Comparison of ENCODE assay signal across 1 cellular context in the genomic region with DNA sequence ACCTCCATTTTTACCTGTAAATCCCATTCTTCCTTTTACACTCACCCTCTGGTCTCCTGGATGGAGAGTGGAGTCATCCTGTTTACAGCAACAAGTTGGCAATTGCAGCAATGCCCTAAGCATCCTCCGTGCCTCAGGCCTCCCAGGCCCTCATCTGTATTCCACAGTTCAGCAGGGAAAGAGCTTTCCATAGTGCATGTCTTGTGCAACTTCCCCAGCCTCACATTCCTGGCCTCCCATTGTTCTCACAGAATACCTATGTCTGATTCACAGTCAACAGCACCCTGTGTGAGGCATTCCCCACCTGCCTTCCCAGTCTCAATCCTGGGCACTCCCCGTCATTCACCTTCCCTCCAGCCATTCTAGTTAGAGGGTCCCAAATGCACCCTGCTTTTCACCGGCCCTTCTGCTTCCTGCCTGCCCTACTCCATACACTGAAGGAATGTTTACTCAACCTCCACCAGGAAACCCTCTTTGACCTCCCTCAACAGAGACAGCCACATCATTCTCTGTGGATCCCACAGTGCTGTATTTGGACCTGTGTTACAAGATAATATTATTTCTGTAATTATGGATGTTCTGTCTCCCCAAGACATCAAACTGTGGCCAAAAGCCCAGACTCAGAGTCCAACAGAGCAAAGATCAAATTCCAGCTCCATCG.
TF ChIP-seq lines count a peak whose summit lies in the region.

No MANE protein-coding gene starts in this region.

TF ChIP-seq in SK-N-SH, 30 proteins besides CTCF, POLR2A, EP300 and RAD21 (continued from another document):
- TF ChIP-seq, protein P1, sequence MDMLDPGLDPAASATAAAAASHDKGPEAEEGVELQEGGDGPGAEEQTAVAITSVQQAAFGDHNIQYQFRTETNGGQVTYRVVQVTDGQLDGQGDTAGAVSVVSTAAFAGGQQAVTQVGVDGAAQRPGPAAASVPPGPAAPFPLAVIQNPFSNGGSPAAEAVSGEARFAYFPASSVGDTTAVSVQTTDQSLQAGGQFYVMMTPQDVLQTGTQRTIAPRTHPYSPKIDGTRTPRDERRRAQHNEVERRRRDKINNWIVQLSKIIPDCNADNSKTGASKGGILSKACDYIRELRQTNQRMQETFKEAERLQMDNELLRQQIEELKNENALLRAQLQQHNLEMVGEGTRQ (IDR thresholded peaks at IDR 0.05; ENCODE audit: borderline replicate concordance, low read depth, low read length): no peak
- TF ChIP-seq MXI1 (IDR thresholded peaks at IDR 0.05; ENCODE audit: low read depth, low read length): no peak
- no peak for TF ChIP-seq GATA2 (CRISPR knock-in tag; IDR thresholded peaks at IDR 0.05)
- TF ChIP-seq, protein P2, sequence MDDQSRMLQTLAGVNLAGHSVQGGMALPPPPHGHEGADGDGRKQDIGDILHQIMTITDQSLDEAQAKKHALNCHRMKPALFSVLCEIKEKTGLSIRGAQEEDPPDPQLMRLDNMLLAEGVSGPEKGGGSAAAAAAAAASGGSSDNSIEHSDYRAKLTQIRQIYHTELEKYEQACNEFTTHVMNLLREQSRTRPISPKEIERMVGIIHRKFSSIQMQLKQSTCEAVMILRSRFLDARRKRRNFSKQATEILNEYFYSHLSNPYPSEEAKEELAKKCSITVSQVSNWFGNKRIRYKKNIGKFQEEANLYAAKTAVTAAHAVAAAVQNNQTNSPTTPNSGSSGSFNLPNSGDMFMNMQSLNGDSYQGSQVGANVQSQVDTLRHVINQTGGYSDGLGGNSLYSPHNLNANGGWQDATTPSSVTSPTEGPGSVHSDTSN (IDR thresholded peaks at IDR 0.05): no peak
- TF ChIP-seq TEAD4 (IDR thresholded peaks at IDR 0.05; ENCODE audit: borderline replicate concordance, insufficient read depth): no peak
- TF ChIP-seq POLR2AphosphoS5 (IDR thresholded peaks at IDR 0.05; ENCODE audit: low read depth, low read length): no peak
- TF ChIP-seq TAF1 (IDR thresholded peaks at IDR 0.05; ENCODE audit: borderline replicate concordance, low read depth, low read length): no peak
- no peak for TF ChIP-seq NRF1 (IDR thresholded peaks at IDR 0.05; ENCODE audit: low read depth, low read length)
